In the genomic region with DNA sequence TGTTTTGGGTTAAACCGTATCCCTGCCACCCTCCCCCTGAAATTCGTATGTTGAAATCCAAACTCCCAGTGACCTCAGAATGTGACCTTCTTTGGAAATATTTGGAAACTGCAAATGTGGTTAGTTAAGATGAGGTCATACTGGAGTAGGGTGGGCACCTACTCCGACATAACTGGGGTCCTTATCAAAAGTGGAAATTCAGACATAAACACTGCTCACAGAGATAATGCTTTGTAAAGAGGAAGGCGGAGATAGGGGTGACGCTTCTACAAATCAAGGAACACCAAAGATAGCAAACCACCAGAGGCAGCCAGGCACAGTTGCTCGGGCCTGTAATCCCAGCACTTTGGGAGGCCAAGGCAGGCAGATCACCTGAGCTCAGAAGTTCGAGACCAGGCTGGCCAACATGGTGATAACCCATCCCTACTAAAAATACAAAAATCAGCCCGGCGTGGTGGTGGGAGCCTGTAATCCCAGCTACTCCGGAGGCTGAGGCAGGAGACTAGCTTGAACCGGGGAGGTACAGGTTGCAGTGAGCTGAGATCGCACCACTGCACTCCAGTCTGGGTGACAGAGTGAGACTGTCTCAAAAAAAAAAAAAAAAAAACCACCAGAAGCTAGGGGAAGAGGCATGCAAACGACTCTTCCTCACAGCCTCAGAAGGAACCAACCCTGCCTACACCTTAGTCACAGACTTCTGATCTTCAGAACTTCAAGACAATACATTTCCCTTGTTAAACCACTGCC, we compare ENCODE assay signal across 8 cellular contexts. TPM values are rescaled to one million over a fixed set of nuclear protein-coding genes. Genes with fewer than 3 reads are reported as not detected.
DNase-seq lines count a peak whose midpoint lies in the region; ATAC-seq lines count a peak whose summit lies in the region.

No MANE protein-coding gene starts in this region.

- DNase-seq in GM19240 (ENCODE audit: insufficient read length, low spot score) (peak; percentile 39), islet precursor cell (peak; percentile 14), left lobe of liver (ENCODE audit: low spot score) (no peak), NCI-H146 treated with DMSO at 0.1 percent for 48 hours (lab: John Stamatoyannopoulos, UW; ENCODE audit: unreplicated experiment) (no peak), NCI-H526 (lab: John Stamatoyannopoulos, UW) (no peak), SHP77 treated with DMSO at 0.1 percent for 48 hours (lab: John Stamatoyannopoulos, UW) (no peak)
- DNase-seq in activated CD4-positive, alpha-beta T cell treated with anti-CD3 and anti-CD28 coated beads, Interleukin-2, amount 50 U/mL, for 1 hour: peak; percentile 40

- ATAC-seq in HG03159 (IDR thresholded peaks at IDR 0.05; ENCODE audit: unreplicated experiment) (peak; percentile 58), left lobe of liver (no peak)

RNA-seq across cellular contexts. Expression of a gene that starts 51.1 kb away (rescaled TPM):
- 53.1 TPM for total RNA-seq in left lobe of liver

Comparison
In these comparisons a context has a peak if more than half of its experiments do, and no peak if none do; other contexts are left out.
1. DNase-seq: peak in GM19240 (single experiment), activated CD4-positive, alpha-beta T cell treated with anti-CD3 and anti-CD28 coated beads, Interleukin-2, amount 50 U/mL, for 1 hour (single experiment) and islet precursor cell (single experiment); none in left lobe of liver (single experiment), NCI-H146 treated with DMSO at 0.1 percent for 48 hours (single experiment), NCI-H526 (0 of 2) and SHP77 treated with DMSO at 0.1 percent for 48 hours (single experiment).